In the genomic region with DNA sequence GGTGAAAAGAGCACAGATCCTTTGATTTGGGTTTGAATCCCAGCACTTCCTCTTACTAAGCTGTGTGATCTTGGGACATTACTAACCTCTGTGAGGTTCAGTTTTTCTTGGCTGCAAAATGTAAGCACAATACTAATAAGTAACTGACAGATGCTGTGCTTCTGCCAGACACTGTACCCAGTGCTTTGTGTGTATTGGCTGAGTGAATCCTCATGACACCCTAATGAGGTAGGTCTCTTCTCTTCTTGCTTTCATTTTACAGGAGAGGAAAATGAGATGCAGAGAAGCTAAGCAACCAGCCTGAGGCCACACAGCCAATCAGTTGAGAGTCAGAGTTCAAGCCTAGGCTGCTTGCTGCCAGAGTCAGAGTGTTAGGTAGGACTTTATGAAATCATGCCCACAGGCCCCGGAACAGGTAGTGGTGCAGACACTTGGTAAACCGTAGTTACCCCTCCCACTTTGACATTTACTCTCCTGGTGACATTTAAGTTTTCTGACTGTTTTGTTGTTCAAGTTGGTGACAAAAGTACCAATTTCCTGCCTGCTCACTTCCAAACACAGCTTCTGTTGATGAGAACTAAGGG, we compare ENCODE assay signal across 8 cellular contexts. TPM values are rescaled to one million over a fixed set of nuclear protein-coding genes. Genes with fewer than 3 reads are reported as not detected.
DNase-seq lines count a peak whose midpoint lies in the region; ATAC-seq, FAIRE-seq and TF ChIP-seq lines count a peak whose summit lies in the region.

No MANE protein-coding gene starts in this region.

- H3K27ac ChIP-seq in HepG2 (ENCODE audit: extremely low read length, insufficient read depth, low read length) (no peak overlapping the region), stomach (peak overlapping the region; percentile 44 to 63 (median 55))

- peak overlapping the region; percentile 96 for H3K27ac Mint-ChIP-seq in activated naive CD4-positive, alpha-beta T cell treated with anti-CD3 and anti-CD28 coated beads, Interleukin-2, amount 10 ng/mL, durations not matched to agents 7 days and 5 days

- CTCF ChIA-PET in activated naive CD4-positive, alpha-beta T cell treated with anti-CD3 and anti-CD28 coated beads, Interleukin-2, amount 10 ng/mL, durations not matched to agents 7 days and 5 days (lab: Charles Lee) = interaction anchor here (0.6 to 3.7 kb wide), 11 partner anchors 9 to 109 kb away, joined by 3 to 23 read pairs (median 4); no protein-coding TSS in a partner anchor
- CTCF ChIA-PET in HepG2 (lab: Yijun Ruan, JAX; ENCODE audit: low intra/inter-chr PET ratio, low total read pairs) = no interaction called here

- no peak overlapping the region for H3K4me2 ChIP-seq in HepG2 (ENCODE audit: low read depth, low read length)

- peaks cover 33% of the 10 kb centered on the region for H3K36me3 Mint-ChIP-seq in activated naive CD4-positive, alpha-beta T cell treated with anti-CD3 and anti-CD28 coated beads, Interleukin-2, amount 10 ng/mL, durations not matched to agents 7 days and 5 days

- POLR2A ChIA-PET in HepG2 (lab: Yijun Ruan, JAX) = no interaction called here

- H3K79me2 ChIP-seq in HepG2 (ENCODE audit: insufficient read depth, low read length) = no peaks in the 10 kb centered on the region

- H2AFZ ChIP-seq in HepG2 (ENCODE audit: low read length) = no peak overlapping the region

- ATAC-seq in HG02588 (IDR thresholded peaks at IDR 0.05; ENCODE audit: unreplicated experiment) (peak; percentile 77), HepG2 (no peak)

- intact Hi-C loops in HepG2 (cut with micrococcal nuclease; ENCODE audit: unreplicated experiment) (no loop called here), stomach (cut with DNase I; ENCODE audit: low total_unique reads) (no loop called here)

- H3K27me3 ChIP-seq in HepG2 (ENCODE audit: control insufficient read depth in 1 of 2, insufficient read depth in 2 of 2, low read length in 2 of 2) (no peaks in the 10 kb centered on the region), stomach (no peaks in the 10 kb centered on the region), H7 (ENCODE audit: control insufficient read depth, insufficient read depth, low read length) (no peaks in the 10 kb centered on the region)

- H3K4me1 Mint-ChIP-seq in activated naive CD4-positive, alpha-beta T cell treated with anti-CD3 and anti-CD28 coated beads, Interleukin-2, amount 10 ng/mL, durations not matched to agents 7 days and 5 days = peaks cover 92% of the 10 kb centered on the region

- TF ChIP-seq EP300 in HepG2 (IDR thresholded peaks at IDR 0.05; ENCODE audit: low read depth in 2 of 2, low read length in 2 of 2) (no peak), HepG2 (CRISPR knock-in tag; IDR thresholded peaks at IDR 0.05; ENCODE audit: borderline replicate concordance) (no peak), stomach (IDR thresholded peaks at IDR 0.05) (no peak)

- no peak overlapping the region for H3K4me3 ChIP-seq in HepG2 (replicated peaks in 1 of 3; ENCODE audit: insufficient read depth in 1 of 3, low read depth in 2 of 3, low read length in 3 of 3)
- no peak overlapping the region for H3K4me3 ChIP-seq in stomach
- no peak overlapping the region for H3K4me3 ChIP-seq in H7 (ENCODE audit: insufficient read depth, low read depth, low read length)

- peaks cover 79% of the 10 kb centered on the region for H3K4me1 ChIP-seq in HepG2 (ENCODE audit: insufficient read depth, low read length)
- H3K4me1 ChIP-seq in stomach = peaks cover 46 to 89% (median 66%) of the 10 kb centered on the region in 4 donors

- in situ Hi-C loops in HepG2 (cut with HindIII; ENCODE audit: extremely low pct_ligation_motif_present, low pct_unique_long_range_greater_than_20kb) = no loop called here

- peak overlapping the region; percentile 53 for H3K4me3 Mint-ChIP-seq in activated naive CD4-positive, alpha-beta T cell treated with anti-CD3 and anti-CD28 coated beads, Interleukin-2, amount 10 ng/mL, durations not matched to agents 7 days and 5 days

- BruUV-seq in HepG2 (replicated peaks; lab: Mats Ljungman, UMichigan) = no TSS peak

- FAIRE-seq in GM12891 (lab: Jason Lieb, UNC) (peak; percentile 87), HepG2 (lab: Jason Lieb, UNC) (no peak)

- H3K9ac ChIP-seq in HepG2 (ENCODE audit: insufficient read depth, low read depth, low read length) = no peak overlapping the region

- H3K9me3 Mint-ChIP-seq in activated naive CD4-positive, alpha-beta T cell treated with anti-CD3 and anti-CD28 coated beads, Interleukin-2, amount 10 ng/mL, durations not matched to agents 7 days and 5 days = no peaks in the 10 kb centered on the region

- TF ChIP-seq CTCF in HepG2 (CRISPR knock-in tag; IDR thresholded peaks at IDR 0.05) (no peak), stomach (IDR thresholded peaks at IDR 0.05) (no peak)

- WGBS in HepG2 (ENCODE audit: low lambda C conversion rate) = 45% methylated on average over 2 of the region's 2 CpGs
- WGBS in stomach, 5 donors = 17 to 56% (median 19%) methylated on average over 2 of the region's 2 CpGs

- TF ChIP-seq RAD21 in HepG2 (CRISPR knock-in tag; IDR thresholded peaks at IDR 0.05) = no peak

- TF ChIP-seq POLR2A in GM12891 (IDR thresholded peaks at IDR 0.05; ENCODE audit: low read depth, low read length) (0 out of 2 replicates have a peak, but pooled peaks have one; percentile 32), HepG2 (IDR thresholded peaks at IDR 0.05; ENCODE audit: insufficient read depth in 1 of 2, low read depth in 2 of 2, low read length in 2 of 2) (no peak), stomach (IDR thresholded peaks at IDR 0.05) (no peak)

- H3K9me3 ChIP-seq in HepG2 (ENCODE audit: low read length) = no peaks in the 10 kb centered on the region
- no peaks in the 10 kb centered on the region for H3K9me3 ChIP-seq in stomach

- no peaks in the 10 kb centered on the region for H3K36me3 ChIP-seq in HepG2 (replicated peaks in 1 of 2; ENCODE audit: control insufficient read depth in 1 of 2, insufficient read depth in 2 of 2, low read length in 2 of 2)
- H3K36me3 ChIP-seq in stomach = no peaks in the 10 kb centered on the region
- H3K36me3 ChIP-seq in H7 (replicated peaks; ENCODE audit: control insufficient read depth, insufficient read depth, low read length) = no peaks in the 10 kb centered on the region

- DNase-seq in GM12891 (ENCODE audit: insufficient read length, low spot score) = no peak
- peak; percentile 76 for DNase-seq in NK-92 treated with Interleukin-12 subunit alpha and Interleukin-12 subunit beta, amount 100 ng/mL, for 24 hours (lab: John Stamatoyannopoulos, UW)
- DNase-seq in activated naive CD4-positive, alpha-beta T cell treated with anti-CD3 and anti-CD28 coated beads, Interleukin-2, amount 10 ng/mL, durations not matched to agents 7 days and 5 days = peak; percentile 93
- DNase-seq in HepG2 (ENCODE audit: low spot score) = no peak
- DNase-seq in stomach = peak; percentile 50
- DNase-seq in iPS-NIHi11 (ENCODE audit: low spot score) = no peak
- no peak for DNase-seq in H7

- no peaks in the 10 kb centered on the region for H4K20me1 ChIP-seq in HepG2 (ENCODE audit: insufficient read depth, low read length)

- no peaks in the 10 kb centered on the region for H3K27me3 Mint-ChIP-seq in activated naive CD4-positive, alpha-beta T cell treated with anti-CD3 and anti-CD28 coated beads, Interleukin-2, amount 10 ng/mL, durations not matched to agents 7 days and 5 days

TF ChIP-seq in GM12891, 5 proteins besides CTCF, POLR2A, EP300 and RAD21:
- TF ChIP-seq POU2F2 (IDR thresholded peaks at IDR 0.05; ENCODE audit: low read depth, low read length) (no peak), TAF1 (IDR thresholded peaks at IDR 0.05; ENCODE audit: low read depth, low read length) (no peak), POLR2AphosphoS5 (IDR thresholded peaks at IDR 0.05; ENCODE audit: low read depth, low read length) (no peak), PAX5 (IDR thresholded peaks at IDR 0.05; ENCODE audit: insufficient read depth, low read length, severe bottlenecking) (no peak), SPI1 (IDR thresholded peaks at IDR 0.05; ENCODE audit: low read depth, low read length) (peak; percentile 80)

TF ChIP-seq in HepG2, 621 proteins besides CTCF, POLR2A, EP300 and RAD21:
- TF ChIP-seq ZNF768 (CRISPR knock-in tag; IDR thresholded peaks at IDR 0.05) = peak; percentile 79; the same call in 1 of the 2 replicates
- no peak for TF ChIP-seq ZBTB38 (CRISPR knock-in tag; IDR thresholded peaks at IDR 0.05)
TF ChIP-seq in HepG2: peak in this region for 1.

RNA-seq across cellular contexts. Expression of a gene that starts 21.2 kb away (rescaled TPM):
- polyA plus RNA-seq in GM12891 (2012; ENCODE audit: low read depth, missing spikeins) = 7.1 TPM
- total RNA-seq in HepG2 (2016; rRNA removed; fragmentation: Illumina TruSeq; extraction: Trizol) (0.95 and 1.0 TPM in 2 replicates), stomach (100 to 1,000 TPM in 1 of 5 donors, 10 to 100 TPM in 3, 1 to 10 TPM in 1; 4.7 to 351 (median 44.3) TPM)
- total RNA-seq in HepG2 (2016; cell fraction: cytosol; rRNA removed; fragmentation: Illumina TruSeq; extraction: Trizol; ENCODE audit: low read depth) = 0.61 and 0.79 TPM in 2 replicates
- total RNA-seq in HepG2 (2016; cell fraction: insoluble cytoplasmic fraction; rRNA removed; fragmentation: Illumina TruSeq; extraction: Trizol) = 0.89 and 1.4 TPM in 2 replicates
- 0.79 and 1.2 TPM in 2 replicates for total RNA-seq in HepG2 (2016; cell fraction: membrane; rRNA removed; fragmentation: Illumina TruSeq; extraction: Trizol)
- total RNA-seq in HepG2 (2016; cell fraction: nucleus; rRNA removed; fragmentation: Illumina TruSeq; extraction: Trizol) = 1.9 TPM in 2 replicates
- polyA plus RNA-seq in HepG2 (2011; rRNA removed) (1.2 and 1.5 TPM in 2 replicates), stomach (1 to 10 TPM; 2.6 to 6.0 (median 3.2) TPM)
- polyA plus RNA-seq in HepG2 (2011; cell fraction: cytosol; rRNA removed) = 1.1 and 1.5 TPM in 2 replicates
- polyA plus RNA-seq in HepG2 (2011; cell fraction: nucleus; rRNA removed) = 1.1 and 1.8 TPM in 2 replicates
- polyA plus RNA-seq in HepG2 (2012) = 2.1 and 2.2 TPM in 2 replicates
- 0.49 and 0.50 TPM in 2 replicates for polyA plus RNA-seq in HepG2 (2016; cell fraction: cytosol; fragmentation: Illumina TruSeq; extraction: Trizol; ENCODE audit: low read depth)
- 0.56 and 0.70 TPM in 2 replicates for polyA plus RNA-seq in HepG2 (2016; cell fraction: insoluble cytoplasmic fraction; fragmentation: Illumina TruSeq; extraction: Trizol; ENCODE audit: low read depth)
- 0.86 and 1.2 TPM in 2 replicates for polyA plus RNA-seq in HepG2 (2016; cell fraction: membrane; fragmentation: Illumina TruSeq; extraction: Trizol; ENCODE audit: low read depth)
- polyA plus RNA-seq in HepG2 (2016; cell fraction: nucleus; fragmentation: Illumina TruSeq; extraction: Trizol; ENCODE audit: insufficient read depth, low read depth) = 2.0 TPM in 2 replicates
- 1.9 and 21.7 TPM in 2 replicates for polyA minus RNA-seq in HepG2 (2011; rRNA and poly(A)+ RNA removed; ENCODE audit: low replicate concordance)
- 2.8 and 3.1 TPM in 2 replicates for polyA minus RNA-seq in HepG2 (2011; cell fraction: cytosol; rRNA and poly(A)+ RNA removed)
- polyA minus RNA-seq in HepG2 (2011; cell fraction: nucleus; rRNA and poly(A)+ RNA removed) = 2.7 and 3.6 TPM in 2 replicates
- 10.0 and 12.0 TPM in 2 replicates for total RNA-seq in H7 (2014; rRNA removed; shearing (Covaris generic))

Comparison
In these comparisons a context has a peak if more than half of its experiments do, and no peak if none do; other contexts are left out.
1. DNase-seq: peak in NK-92 treated with Interleukin-12 subunit alpha and Interleukin-12 subunit beta, amount 100 ng/mL, for 24 hours (single experiment), activated naive CD4-positive, alpha-beta T cell treated with anti-CD3 and anti-CD28 coated beads, Interleukin-2, amount 10 ng/mL, durations not matched to agents 7 days and 5 days (single experiment) and stomach (single experiment); none in GM12891 (single experiment), HepG2 (single experiment), iPS-NIHi11 (single experiment) and H7 (single experiment).